In the genomic region with DNA sequence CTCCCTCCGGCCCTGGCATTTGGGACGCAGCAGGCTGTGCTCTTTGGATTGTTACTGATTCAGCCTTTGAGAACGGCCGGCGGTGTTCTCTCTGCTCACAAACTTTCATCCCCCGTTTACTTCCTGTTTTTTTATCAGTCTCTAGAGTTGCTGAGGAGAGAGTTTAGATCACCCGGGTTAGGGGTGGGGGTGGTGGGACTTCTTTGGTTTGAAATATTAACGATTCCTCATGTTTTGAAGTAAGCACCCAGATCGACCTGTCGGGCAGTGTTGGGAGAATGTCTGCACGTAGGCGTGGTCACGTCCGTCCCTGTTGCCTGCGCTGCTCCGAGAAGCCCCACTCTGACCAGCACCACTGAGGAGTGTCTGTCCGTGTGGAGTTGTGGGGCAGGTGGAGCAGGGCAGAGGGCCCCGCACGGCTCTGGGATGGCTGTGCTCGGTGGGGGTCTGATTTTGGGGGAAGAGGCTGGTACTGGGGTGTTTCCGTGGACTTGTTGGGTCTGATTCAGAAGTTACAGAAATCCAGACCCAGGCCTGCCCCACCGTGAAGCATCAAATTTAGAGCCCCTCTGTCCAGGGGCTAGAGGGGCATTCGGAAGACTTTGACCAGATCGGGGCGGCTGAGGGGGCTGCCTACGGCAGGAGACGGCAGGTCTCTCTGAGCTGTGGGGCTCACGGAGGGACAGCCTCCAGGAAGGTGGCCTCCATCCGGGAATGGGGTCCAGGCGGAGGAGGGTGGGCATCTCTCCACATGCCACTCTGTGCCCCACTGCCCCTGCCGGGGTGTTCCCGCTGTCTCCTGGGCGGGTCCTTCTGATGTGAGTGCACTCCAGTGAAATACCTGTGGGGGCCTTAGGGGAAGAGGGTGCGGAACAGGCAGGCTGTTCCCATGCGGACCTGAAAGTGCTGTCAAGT, we compare ENCODE assay signal across 9 cellular contexts. TPM values are rescaled to one million over a fixed set of nuclear protein-coding genes. Genes with fewer than 3 reads are reported as not detected.
DNase-seq lines count a peak whose midpoint lies in the region; ATAC-seq and TF ChIP-seq lines count a peak whose summit lies in the region.
"Had no signal": no experiment of that assay in that cellular context is flagged by ENCODE, and none has a peak within 500 bp of the region (broad histone marks: within the 10 kb centered on the region; RNA-seq: fewer than 3 reads in every experiment).

No MANE protein-coding gene starts in this region.

- peaks cover 18% of the 10 kb centered on the region for H3K36me3 Mint-ChIP-seq in activated naive CD4-positive, alpha-beta T cell treated with anti-CD3 and anti-CD28 coated beads, Interleukin-2, amount 10 ng/mL, durations not matched to agents 7 days and 5 days
- peaks cover 4 to 5% of the 10 kb centered on the region in 2 donors for H3K36me3 Mint-ChIP-seq in activated naive CD4-positive, alpha-beta T cell treated with anti-CD3 and anti-CD28 coated beads, Interleukin-2, amount 50 U/mL, for 72 hours
- H3K36me3 Mint-ChIP-seq in activated CD4-positive, alpha-beta memory T cell treated with anti-CD3 and anti-CD28 coated beads for 36 hours, result peaks cover 4% of the 10 kb centered on the region
- H3K36me3 Mint-ChIP-seq in type B pancreatic cell, result no peaks in the 10 kb centered on the region

- peak; percentile 47 for DNase-seq in activated naive CD4-positive, alpha-beta T cell treated with anti-CD3 and anti-CD28 coated beads, Interleukin-2, amount 10 ng/mL, durations not matched to agents 7 days and 5 days
- no peak for DNase-seq in activated naive CD4-positive, alpha-beta T cell treated with anti-CD3 and anti-CD28 coated beads, Interleukin-2, amount 50 U/mL, for 72 hours (ENCODE audit: low spot score in 2 of 2)
- no peak for DNase-seq in activated CD4-positive, alpha-beta memory T cell treated with anti-CD3 and anti-CD28 coated beads for 36 hours
- DNase-seq in left colon (peak; percentile 15 to 21), type B pancreatic cell (ENCODE audit: extremely low spot score, unreplicated experiment) (no peak), HEK293T (ENCODE audit: extremely low spot score) (no peak)
- DNase-seq: NCI-H1092 had no signal

- no peaks in the 10 kb centered on the region for H3K9me3 Mint-ChIP-seq in activated naive CD4-positive, alpha-beta T cell treated with anti-CD3 and anti-CD28 coated beads, Interleukin-2, amount 10 ng/mL, durations not matched to agents 7 days and 5 days
- H3K9me3 Mint-ChIP-seq in activated naive CD4-positive, alpha-beta T cell treated with anti-CD3 and anti-CD28 coated beads, Interleukin-2, amount 50 U/mL, for 72 hours, result no peaks in the 10 kb centered on the region
- H3K9me3 Mint-ChIP-seq in activated CD4-positive, alpha-beta memory T cell treated with anti-CD3 and anti-CD28 coated beads for 36 hours, result no peaks in the 10 kb centered on the region
- H3K9me3 Mint-ChIP-seq in type B pancreatic cell, result no peaks in the 10 kb centered on the region

- peak overlapping the region; percentile 89 for H3K27ac Mint-ChIP-seq in activated naive CD4-positive, alpha-beta T cell treated with anti-CD3 and anti-CD28 coated beads, Interleukin-2, amount 10 ng/mL, durations not matched to agents 7 days and 5 days
- H3K27ac Mint-ChIP-seq in activated naive CD4-positive, alpha-beta T cell treated with anti-CD3 and anti-CD28 coated beads, Interleukin-2, amount 50 U/mL, for 72 hours, result peak overlapping the region in 1 of 2 donors; percentile 66
- peak overlapping the region; percentile 25 for H3K27ac Mint-ChIP-seq in activated CD4-positive, alpha-beta memory T cell treated with anti-CD3 and anti-CD28 coated beads for 36 hours
- peak overlapping the region; percentile 34 for H3K27ac Mint-ChIP-seq in type B pancreatic cell

- no peak for ATAC-seq in activated naive CD4-positive, alpha-beta T cell treated with anti-CD3 and anti-CD28 coated beads, Interleukin-2, amount 50 U/mL, for 72 hours
- ATAC-seq in left colon (no peak), GM18867 (IDR thresholded peaks at IDR 0.05; ENCODE audit: unreplicated experiment) (no peak), HG03521 (IDR thresholded peaks at IDR 0.05; ENCODE audit: unreplicated experiment) (no peak)

- TF ChIP-seq CTCF in type B pancreatic cell (conservative IDR thresholded peaks at IDR 0.05), result no peak

- POLR2A ChIA-PET in activated CD4-positive, alpha-beta memory T cell treated with anti-CD3 and anti-CD28 coated beads for 36 hours (lab: Charles Lee), result no interaction called here
- POLR2A ChIA-PET in HEK293T (lab: Yijun Ruan, JAX), result no interaction called here

- intact Hi-C loops in activated CD4-positive, alpha-beta memory T cell treated with anti-CD3 and anti-CD28 coated beads for 36 hours (cut with micrococcal nuclease), result no loop called here
- intact Hi-C loops in left colon (cut with DNase I, micrococcal nuclease), result no loop called here

- CTCF ChIA-PET in activated naive CD4-positive, alpha-beta T cell treated with anti-CD3 and anti-CD28 coated beads, Interleukin-2, amount 10 ng/mL, durations not matched to agents 7 days and 5 days (lab: Charles Lee), result no interaction called here
- CTCF ChIA-PET in activated CD4-positive, alpha-beta memory T cell treated with anti-CD3 and anti-CD28 coated beads for 36 hours (lab: Charles Lee), result no interaction called here
- CTCF ChIA-PET in HEK293T (lab: Yijun Ruan, JAX), result no interaction called here

- peak overlapping the region; percentile 72 for H3K4me3 Mint-ChIP-seq in activated naive CD4-positive, alpha-beta T cell treated with anti-CD3 and anti-CD28 coated beads, Interleukin-2, amount 10 ng/mL, durations not matched to agents 7 days and 5 days
- H3K4me3 Mint-ChIP-seq in activated CD4-positive, alpha-beta memory T cell treated with anti-CD3 and anti-CD28 coated beads for 36 hours, result peak overlapping the region; percentile 60
- peak overlapping the region; percentile 61 for H3K4me3 Mint-ChIP-seq in type B pancreatic cell

- H3K4me1 Mint-ChIP-seq in activated naive CD4-positive, alpha-beta T cell treated with anti-CD3 and anti-CD28 coated beads, Interleukin-2, amount 10 ng/mL, durations not matched to agents 7 days and 5 days, result peaks cover 78% of the 10 kb centered on the region
- H3K4me1 Mint-ChIP-seq in activated CD4-positive, alpha-beta memory T cell treated with anti-CD3 and anti-CD28 coated beads for 36 hours (ENCODE audit: low read depth), result peaks cover 60% of the 10 kb centered on the region
- peaks cover 23% of the 10 kb centered on the region for H3K4me1 Mint-ChIP-seq in type B pancreatic cell (ENCODE audit: unreplicated experiment)

- H3K27me3 Mint-ChIP-seq in activated naive CD4-positive, alpha-beta T cell treated with anti-CD3 and anti-CD28 coated beads, Interleukin-2, amount 10 ng/mL, durations not matched to agents 7 days and 5 days, result no peaks in the 10 kb centered on the region
- no peaks in the 10 kb centered on the region for H3K27me3 Mint-ChIP-seq in activated CD4-positive, alpha-beta memory T cell treated with anti-CD3 and anti-CD28 coated beads for 36 hours
- no peaks in the 10 kb centered on the region for H3K27me3 Mint-ChIP-seq in type B pancreatic cell

TF ChIP-seq in HEK293T, 16 proteins besides CTCF, POLR2A, EP300 and RAD21:
- TF ChIP-seq CTBP1 (IDR thresholded peaks at IDR 0.05; ENCODE audit: borderline replicate concordance) (no peak), BHLHE40 (IDR thresholded peaks at IDR 0.05; ENCODE audit: borderline replicate concordance) (no peak)
- TF ChIP-seq, protein P1, sequence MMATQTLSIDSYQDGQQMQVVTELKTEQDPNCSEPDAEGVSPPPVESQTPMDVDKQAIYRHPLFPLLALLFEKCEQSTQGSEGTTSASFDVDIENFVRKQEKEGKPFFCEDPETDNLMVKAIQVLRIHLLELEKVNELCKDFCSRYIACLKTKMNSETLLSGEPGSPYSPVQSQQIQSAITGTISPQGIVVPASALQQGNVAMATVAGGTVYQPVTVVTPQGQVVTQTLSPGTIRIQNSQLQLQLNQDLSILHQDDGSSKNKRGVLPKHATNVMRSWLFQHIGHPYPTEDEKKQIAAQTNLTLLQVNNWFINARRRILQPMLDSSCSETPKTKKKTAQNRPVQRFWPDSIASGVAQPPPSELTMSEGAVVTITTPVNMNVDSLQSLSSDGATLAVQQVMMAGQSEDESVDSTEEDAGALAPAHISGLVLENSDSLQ (IDR thresholded peaks at IDR 0.05), result no peak

RNA-seq across cellular contexts. Expression of gene INPP5A, which starts 7.4 kb away (rescaled TPM):
- total RNA-seq in activated naive CD4-positive, alpha-beta T cell treated with anti-CD3 and anti-CD28 coated beads, Interleukin-2, amount 50 U/mL, for 72 hours, result 10 to 100 TPM; 10.5 to 14.0 TPM
- 1 to 10 TPM; 7.4 to 7.5 TPM for total RNA-seq in activated CD4-positive, alpha-beta memory T cell treated with anti-CD3 and anti-CD28 coated beads for 36 hours
- 10 to 100 TPM; 35.6 to 42.2 TPM for total RNA-seq in left colon
- 26.2 and 26.6 TPM in 2 replicates for total RNA-seq in type B pancreatic cell (ENCODE audit: low replicate concordance)

Comparison
In these comparisons a context has a peak if more than half of its experiments do, and no peak if none do; other contexts are left out.
1. DNase-seq: peak in activated naive CD4-positive, alpha-beta T cell treated with anti-CD3 and anti-CD28 coated beads, Interleukin-2, amount 10 ng/mL, durations not matched to agents 7 days and 5 days (single experiment) and left colon (2 of 2); none in activated naive CD4-positive, alpha-beta T cell treated with anti-CD3 and anti-CD28 coated beads, Interleukin-2, amount 50 U/mL, for 72 hours (0 of 2), activated CD4-positive, alpha-beta memory T cell treated with anti-CD3 and anti-CD28 coated beads for 36 hours (single experiment), type B pancreatic cell (single experiment) and HEK293T (single experiment).
2. Peak in every context shown above with its lines, with median percentiles within 50 percentile points of each other: H3K4me3 Mint-ChIP-seq.